Comparison of ENCODE assay signal across 35 cellular contexts in the genomic region with DNA sequence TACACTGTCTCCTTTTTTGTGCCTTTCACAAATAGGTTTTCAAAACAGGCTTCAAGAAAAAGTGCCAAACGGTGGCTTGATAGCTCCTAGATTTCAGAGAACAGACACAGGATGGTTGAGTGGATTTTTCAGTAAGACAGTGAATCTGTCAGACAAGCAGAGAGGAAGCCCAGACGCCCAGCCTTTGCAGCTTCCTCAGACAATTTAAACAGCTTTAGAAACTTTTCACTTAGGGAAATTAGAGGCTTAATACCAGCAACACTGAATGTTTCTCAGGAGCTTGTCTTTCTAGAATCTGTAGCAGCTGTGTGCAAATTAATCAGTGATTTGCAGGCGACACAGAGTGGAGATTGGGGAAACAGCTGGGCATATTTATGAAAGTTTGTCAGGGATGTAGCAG.
DNase-seq lines count a peak whose midpoint lies in the region; ATAC-seq and TF ChIP-seq lines count a peak whose summit lies in the region.
"Had no signal": no experiment of that assay in that cellular context is flagged by ENCODE, and none has a peak within 500 bp of the region (broad histone marks: within the 10 kb centered on the region; RNA-seq: fewer than 3 reads in every experiment).

No MANE protein-coding gene starts in this region.

- no peak overlapping the region for H2BK5ac ChIP-seq in mesendoderm (ENCODE audit: low read length)

- peaks cover 44% of the 10 kb centered on the region for H3K4me1 ChIP-seq in BLaER1
- H3K4me1 ChIP-seq in mesendoderm (ENCODE audit: control insufficient read depth, low read depth, low read length): no peaks in the 10 kb centered on the region
- no peaks in the 10 kb centered on the region for H3K4me1 ChIP-seq in Peyer's patch
- H3K4me1 ChIP-seq: A549 had no signal

- H3K4me3 ChIP-seq in BLaER1: no peak overlapping the region
- H3K4me3 ChIP-seq in WERI-Rb-1 (ENCODE audit: low read depth, low read length): no peak overlapping the region; the same call in 1 of the 2 replicates
- no peak overlapping the region for H3K4me3 ChIP-seq in mesendoderm (ENCODE audit: low read length)
- H3K4me3 ChIP-seq in Peyer's patch: no peak overlapping the region
- H3K4me3 ChIP-seq: A549, ascending aorta, GM12878, heart right ventricle, lower lobe of right lung had no signal

- H3K9me3 ChIP-seq in BLaER1: no peaks in the 10 kb centered on the region
- no peaks in the 10 kb centered on the region for H3K9me3 ChIP-seq in WERI-Rb-1 (ENCODE audit: severe bottlenecking)
- no peaks in the 10 kb centered on the region for H3K9me3 ChIP-seq in Peyer's patch
- H3K9me3 ChIP-seq: A549, ascending aorta, heart right ventricle, lower lobe of right lung had no signal

- H3K27me3 ChIP-seq in BLaER1 (no peaks in the 10 kb centered on the region), WERI-Rb-1 (ENCODE audit: insufficient read depth, low read depth, severe bottlenecking) (no peaks in the 10 kb centered on the region), mesendoderm (ENCODE audit: insufficient read depth, low read length, poor library complexity) (no peaks in the 10 kb centered on the region), Peyer's patch (no peaks in the 10 kb centered on the region)
- H3K27me3 ChIP-seq: ascending aorta, heart right ventricle had no signal

- no peak overlapping the region for H3K56ac ChIP-seq in mesendoderm (ENCODE audit: low read length)

- H3K4me1 Mint-ChIP-seq in effector memory CD8-positive, alpha-beta T cell (ENCODE audit: low read depth in 2 of 2): no peaks in the 10 kb centered on the region
- H3K4me1 Mint-ChIP-seq: activated CD8-positive, alpha-beta memory T cell treated with anti-CD3 and anti-CD28 coated beads, Interleukin-2, amount 10 ng/mL, durations not matched to agents 7 days and 5 days; activated naive CD8-positive, alpha-beta T cell treated with anti-CD3 and anti-CD28 coated beads for 36 hours; B cell; CD8-positive, alpha-beta memory T cell; central memory CD8-positive, alpha-beta T cell; stimulated activated naive B cell treated with anti-CD40 and anti-IgM and Interleukin-4, amounts not matched to agents 10 μg/mL and 1 μg/mL and 100 μg/mL, for 72 hours had no signal

- no peak overlapping the region for H3K27ac Mint-ChIP-seq in effector memory CD8-positive, alpha-beta T cell
- H3K27ac Mint-ChIP-seq: activated CD8-positive, alpha-beta memory T cell treated with anti-CD3 and anti-CD28 coated beads, Interleukin-2, amount 10 ng/mL, durations not matched to agents 7 days and 5 days; activated naive CD8-positive, alpha-beta T cell treated with anti-CD3 and anti-CD28 coated beads for 36 hours; B cell; CD8-positive, alpha-beta memory T cell; endodermal cell; natural killer cell treated with Interleukin-12 subunit alpha and Interleukin-12 subunit beta and Interleukin-15 and Interleukin-18, amount 100 ng/mL, for 72 hours; stimulated activated naive B cell treated with anti-CD40 and anti-IgM and Interleukin-4, amounts not matched to agents 10 μg/mL and 1 μg/mL and 100 μg/mL, for 72 hours; type B pancreatic cell had no signal

- no peak overlapping the region for H3K4ac ChIP-seq in mesendoderm (ENCODE audit: low read depth, low read length)

- DNase-seq in NCI-H1694 treated with DMSO at 0.1 percent for 48 hours (lab: John Stamatoyannopoulos, UW): peak; percentile 68
- peak; percentile 57 for DNase-seq in WERI-Rb-1
- DNase-seq in mesendoderm: peak; percentile 31
- DNase-seq in Peyer's patch: no peak
- DNase-seq in effector memory CD8-positive, alpha-beta T cell: no peak
- DNase-seq: activated CD8-positive, alpha-beta memory T cell treated with anti-CD3 and anti-CD28 coated beads, Interleukin-2, amount 10 ng/mL, durations not matched to agents 7 days and 5 days; activated gamma-delta T cell; activated naive CD8-positive, alpha-beta T cell treated with anti-CD3 and anti-CD28 coated beads for 36 hours; activated T-cell treated with anti-CD3 and anti-CD28 coated beads, Interleukin-2, amount 50 U/mL, for 4 hours; CD8-positive, alpha-beta memory T cell; DMS153; endodermal cell; foreskin fibroblast; H9; heart right ventricle; lower lobe of right lung; NCI-H1417; NCI-H2081; NCI-H2227 treated with DMSO at 0.1 percent for 48 hours; NCI-H774; stimulated activated naive B cell treated with anti-CD40 and anti-IgM and Interleukin-4, amounts not matched to agents 10 μg/mL and 1 μg/mL and 100 μg/mL, for 72 hours; substantia nigra had no signal

- H2BK15ac ChIP-seq in mesendoderm (replicated peaks; ENCODE audit: low read depth): no peak overlapping the region

- peak overlapping the region; percentile 37 for H3K4me2 ChIP-seq in BLaER1
- no peak overlapping the region for H3K4me2 ChIP-seq in mesendoderm (ENCODE audit: low read length)
- H3K4me2 ChIP-seq: A549 had no signal

- H3K27me3 Mint-ChIP-seq in effector memory CD8-positive, alpha-beta T cell: no peaks in the 10 kb centered on the region
- H3K27me3 Mint-ChIP-seq: activated CD8-positive, alpha-beta memory T cell treated with anti-CD3 and anti-CD28 coated beads, Interleukin-2, amount 10 ng/mL, durations not matched to agents 7 days and 5 days; activated naive CD8-positive, alpha-beta T cell treated with anti-CD3 and anti-CD28 coated beads for 36 hours; B cell; CD8-positive, alpha-beta memory T cell; central memory CD8-positive, alpha-beta T cell; natural killer cell treated with Interleukin-12 subunit alpha and Interleukin-12 subunit beta and Interleukin-15 and Interleukin-18, amount 100 ng/mL, for 72 hours; stimulated activated naive B cell treated with anti-CD40 and anti-IgM and Interleukin-4, amounts not matched to agents 10 μg/mL and 1 μg/mL and 100 μg/mL, for 72 hours had no signal

- TF ChIP-seq CTCF in WERI-Rb-1 (IDR thresholded peaks at IDR 0.05; ENCODE audit: low read depth, low read length): no peak
- no peak for TF ChIP-seq CTCF in Peyer's patch (IDR thresholded peaks at IDR 0.05)

- no peaks in the 10 kb centered on the region for H4K20me1 ChIP-seq in BLaER1

- peak overlapping the region; percentile 83 for H3K18ac ChIP-seq in mesendoderm (ENCODE audit: low read length)

- peaks cover 6% of the 10 kb centered on the region in 2 donors for H3K9me3 Mint-ChIP-seq in effector memory CD8-positive, alpha-beta T cell
- H3K9me3 Mint-ChIP-seq: activated naive CD8-positive, alpha-beta T cell treated with anti-CD3 and anti-CD28 coated beads for 36 hours; endodermal cell; H9; type B pancreatic cell had no signal

- H3K23ac ChIP-seq in mesendoderm (ENCODE audit: low read length): no peak overlapping the region

- ATAC-seq in GM19463 (IDR thresholded peaks at IDR 0.05; ENCODE audit: unreplicated experiment) (no peak), GM18502 (IDR thresholded peaks at IDR 0.05; ENCODE audit: poor library complexity, unreplicated experiment) (no peak)
- ATAC-seq in effector memory CD8-positive, alpha-beta T cell (replicated peaks): no peak
- ATAC-seq: A549; activated CD8-positive, alpha-beta memory T cell treated with anti-CD3 and anti-CD28 coated beads, Interleukin-2, amount 10 ng/mL, durations not matched to agents 7 days and 5 days; activated T-cell treated with anti-CD3 and anti-CD28 coated beads, Interleukin-2, amount 50 U/mL, for 4 hours; esophagus mucosa; GM12878; heart right ventricle; HepG2; lower lobe of right lung; natural killer cell treated with Interleukin-12 subunit alpha and Interleukin-12 subunit beta and Interleukin-15 and Interleukin-18, amount 100 ng/mL, for 72 hours; stimulated activated naive B cell treated with anti-CD40 and anti-IgM and Interleukin-4, amounts not matched to agents 10 μg/mL and 1 μg/mL and 100 μg/mL, for 72 hours had no signal

- H4K5ac ChIP-seq in mesendoderm (ENCODE audit: low read length): no peak overlapping the region

- H2AK5ac ChIP-seq in mesendoderm (ENCODE audit: low read length): no peak overlapping the region

- H3K27ac ChIP-seq in BLaER1 (no peak overlapping the region), WERI-Rb-1 (peak overlapping the region; percentile 61), mesendoderm (ENCODE audit: low read depth, low read length) (no peak overlapping the region), Peyer's patch (no peak overlapping the region)
- H3K27ac ChIP-seq: A549, ascending aorta, lower lobe of right lung, RWPE1 had no signal

- H3K79me1 ChIP-seq in mesendoderm (ENCODE audit: low read length): no peaks in the 10 kb centered on the region

- H3K36me3 Mint-ChIP-seq in effector memory CD8-positive, alpha-beta T cell (ENCODE audit: insufficient read depth): no peaks in the 10 kb centered on the region
- H3K36me3 Mint-ChIP-seq: activated CD8-positive, alpha-beta memory T cell treated with anti-CD3 and anti-CD28 coated beads, Interleukin-2, amount 10 ng/mL, durations not matched to agents 7 days and 5 days; activated naive CD8-positive, alpha-beta T cell treated with anti-CD3 and anti-CD28 coated beads for 36 hours; CD8-positive, alpha-beta memory T cell; natural killer cell treated with Interleukin-12 subunit alpha and Interleukin-12 subunit beta and Interleukin-15 and Interleukin-18, amount 100 ng/mL, for 72 hours; stimulated activated naive B cell treated with anti-CD40 and anti-IgM and Interleukin-4, amounts not matched to agents 10 μg/mL and 1 μg/mL and 100 μg/mL, for 72 hours; type B pancreatic cell had no signal

- H2BK120ac ChIP-seq in mesendoderm (ENCODE audit: low read depth, low read length): no peak overlapping the region

- TF ChIP-seq POLR2A in Peyer's patch (IDR thresholded peaks at IDR 0.05): no peak

- H3K4me3 Mint-ChIP-seq in effector memory CD8-positive, alpha-beta T cell: no peak overlapping the region
- H3K4me3 Mint-ChIP-seq: activated CD8-positive, alpha-beta memory T cell treated with anti-CD3 and anti-CD28 coated beads, Interleukin-2, amount 10 ng/mL, durations not matched to agents 7 days and 5 days; activated naive CD8-positive, alpha-beta T cell treated with anti-CD3 and anti-CD28 coated beads for 36 hours; activated T-cell treated with anti-CD3 and anti-CD28 coated beads, Interleukin-2, amount 50 U/mL, for 4 hours; B cell; CD8-positive, alpha-beta memory T cell; central memory CD8-positive, alpha-beta T cell; endodermal cell; H9; natural killer cell treated with Interleukin-12 subunit alpha and Interleukin-12 subunit beta and Interleukin-15 and Interleukin-18, amount 100 ng/mL, for 72 hours; stimulated activated naive B cell treated with anti-CD40 and anti-IgM and Interleukin-4, amounts not matched to agents 10 μg/mL and 1 μg/mL and 100 μg/mL, for 72 hours; type B pancreatic cell had no signal

- no peaks in the 10 kb centered on the region for H3K79me2 ChIP-seq in mesendoderm (ENCODE audit: control insufficient read depth, insufficient read depth, low read length)

- H3K9ac ChIP-seq in BLaER1 (no peak overlapping the region), mesendoderm (ENCODE audit: low read length) (no peak overlapping the region)

- no peaks in the 10 kb centered on the region for H3K36me3 ChIP-seq in BLaER1
- no peaks in the 10 kb centered on the region for H3K36me3 ChIP-seq in WERI-Rb-1
- no peaks in the 10 kb centered on the region for H3K36me3 ChIP-seq in mesendoderm (ENCODE audit: control insufficient read depth, insufficient read depth, low read length)
- no peaks in the 10 kb centered on the region for H3K36me3 ChIP-seq in Peyer's patch
- H3K36me3 ChIP-seq: ascending aorta, heart right ventricle, lower lobe of right lung had no signal

- H4K8ac ChIP-seq in mesendoderm (ENCODE audit: low read depth, low read length): no peak overlapping the region

- WGBS in mesendoderm (ENCODE audit: extremely low coverage, insufficient coverage, low lambda C conversion rate): no CpG with 5 or more reads among the region's 3 CpGs

Comparison
In these comparisons a context has a peak if more than half of its experiments do, and no peak if none do; other contexts are left out.
1. DNase-seq: peak in NCI-H1694 treated with DMSO at 0.1 percent for 48 hours (single experiment), WERI-Rb-1 (single experiment) and mesendoderm (single experiment); none in Peyer's patch (0 of 3) and effector memory CD8-positive, alpha-beta T cell (0 of 3).